ENCODE assay signal across 9 cellular contexts in genomic region chr3:111539351-111540331, GRCh38. TPM values are rescaled to one million over a fixed set of nuclear protein-coding genes. Genes with fewer than 3 reads are reported as not detected.
DNase-seq lines count a peak whose midpoint lies in the region; ATAC-seq and TF ChIP-seq lines count a peak whose summit lies in the region.
"Had no signal": no experiment of that assay in that cellular context is flagged by ENCODE, and none has a peak within 500 bp of the region (broad histone marks: within the 10 kb centered on the region; RNA-seq: fewer than 3 reads in every experiment).

No MANE protein-coding gene starts in this region.

- TF ChIP-seq EP300 in upper lobe of left lung (IDR thresholded peaks at IDR 0.05), result peak in 1 of 4 donors; percentile 20

- H3K27me3 ChIP-seq in osteoblast (ENCODE audit: insufficient read depth, low read length) (no peaks in the 10 kb centered on the region), upper lobe of left lung (no peaks in the 10 kb centered on the region)

- H4K20me1 ChIP-seq in osteoblast (ENCODE audit: insufficient read depth, low read length), result no peaks in the 10 kb centered on the region

- H3K4me1 ChIP-seq in osteoblast (ENCODE audit: insufficient read depth, low read length) (peaks cover 21% of the 10 kb centered on the region), upper lobe of left lung (peaks cover 0 to 7% (median 5%) of the 10 kb centered on the region in 4 donors)

- H2AFZ ChIP-seq in osteoblast (ENCODE audit: low read length), result peak overlapping the region; percentile 43

- H3K27ac ChIP-seq in osteoblast (ENCODE audit: low read depth, low read length), result no peak overlapping the region
- H3K27ac ChIP-seq in upper lobe of left lung, result no peak overlapping the region
- H3K27ac ChIP-seq: SK-N-MC had no signal

- H3K4me3 ChIP-seq in osteoblast (ENCODE audit: insufficient read depth, low read length) (no peak overlapping the region), upper lobe of left lung (no peak overlapping the region)
- H3K4me3 ChIP-seq: SK-N-MC had no signal

- H3K79me2 ChIP-seq in osteoblast (ENCODE audit: insufficient read depth, low read length), result no peaks in the 10 kb centered on the region

- no peaks in the 10 kb centered on the region for H3K36me3 ChIP-seq in osteoblast (ENCODE audit: insufficient read depth, low read length)
- no peaks in the 10 kb centered on the region for H3K36me3 ChIP-seq in upper lobe of left lung

- H3K4me2 ChIP-seq in osteoblast (ENCODE audit: insufficient read depth, low read length), result peak overlapping the region; percentile 73

- DNase-seq in AML-193 (lab: John Stamatoyannopoulos, UW) (peak; percentile 54 to 67), NCI-H524 (lab: John Stamatoyannopoulos, UW) (peak; percentile 33 to 74), osteoblast (ENCODE audit: insufficient read length, low spot score, missing footprints) (peak; percentile 37), upper lobe of left lung (peak; percentile 41 to 70)
- DNase-seq in activated CD8-positive, alpha-beta memory T cell treated with anti-CD3 and anti-CD28 coated beads for 1 hour (ENCODE audit: extremely low read depth in 1 of 2, low read depth in 1 of 2), result peak; percentile 29 to 53

- ATAC-seq in GM18519 (IDR thresholded peaks at IDR 0.05; ENCODE audit: low FRiP score, unreplicated experiment) (peak; percentile 68), HG02981 (IDR thresholded peaks at IDR 0.05; ENCODE audit: unreplicated experiment) (peak; percentile 58), esophagus mucosa (peak; percentile 69), upper lobe of left lung (ENCODE audit: low FRiP score in 2 of 2) (peak; percentile 69 to 84)

- WGBS in upper lobe of left lung, 2 donors, result 19 to 30% methylated on average over 10 of the region's 10 CpGs

- no peak for TF ChIP-seq POLR2A in upper lobe of left lung (IDR thresholded peaks at IDR 0.05)

- TF ChIP-seq CTCF in osteoblast (IDR thresholded peaks at IDR 0.05; ENCODE audit: extremely low read depth, low read depth, low read length), result peak; percentile 75
- peak in 5 of 6 experiments; percentile 41 to 69 (median 55) for TF ChIP-seq CTCF in upper lobe of left lung (IDR thresholded peaks at IDR 0.05)

- H3K9me3 ChIP-seq in osteoblast (ENCODE audit: low read depth, low read length) (no peaks in the 10 kb centered on the region), upper lobe of left lung (no peaks in the 10 kb centered on the region)

RNA-seq across cellular contexts. Expression of gene CD96, which starts 2.4 kb away (rescaled TPM):
- total RNA-seq in esophagus mucosa (1.0 TPM), osteoblast (under 0.01 TPM in 1 of 2 replicates, not detected in the other), upper lobe of left lung (10 to 100 TPM in 1 of 6 donors, 1 to 10 TPM in 5; 2.4 to 18.2 (median 4.4) TPM)

RNA-seq across cellular contexts. Expression of gene ZBED2, which starts 55.5 kb away (rescaled TPM):
- total RNA-seq in esophagus mucosa (6.8 TPM), osteoblast (under 0.01 TPM in 1 of 2 replicates, not detected in the other), upper lobe of left lung (10 to 100 TPM in 2 of 6 donors, 1 to 10 TPM in 4; 2.1 to 28.5 (median 7.6) TPM)
